Comparison of ENCODE assay signal across 8 cellular contexts in genomic region chr14:105490318-105490571, GRCh38. TPM values are rescaled to one million over a fixed set of nuclear protein-coding genes. Genes with fewer than 3 reads are reported as not detected.
A peak's percentile ranks its signal among the peaks of the same experiment; 100 is the strongest.
DNase-seq lines count a peak whose midpoint lies in the region; ATAC-seq, FAIRE-seq and TF ChIP-seq lines count a peak whose summit lies in the region.

No MANE protein-coding gene starts in this region.

- no peak for TF ChIP-seq RAD21 in H1 (IDR thresholded peaks at IDR 0.05 in 1 of 2, conservative IDR thresholded peaks at IDR 0.05 in 1 of 2; ENCODE audit: low read depth in 2 of 2, low read length in 2 of 2)

- H4K5ac ChIP-seq in H1 (ENCODE audit: insufficient read length, low read depth, low read length): no peak overlapping the region

- H3K23me2 ChIP-seq in H1 (ENCODE audit: low read depth, low read length): peaks cover 9% of the 10 kb centered on the region; the same call in 1 of the 2 replicates

- H3K4me3 ChIP-seq in H1 (ENCODE audit: extremely low read depth in 1 of 4, insufficient read depth in 2 of 4, low read depth in 3 of 4, low read length in 4 of 4) (peak overlapping the region; percentile 30 to 77 (median 56)), neuron (ENCODE audit: low read length) (peak overlapping the region; percentile 60)

- H4K91ac ChIP-seq in H1 (replicated peaks; ENCODE audit: insufficient read length, low read length): no peak overlapping the region

- no peak overlapping the region for H2BK20ac ChIP-seq in H1 (ENCODE audit: low read length)

- peaks cover 15% of the 10 kb centered on the region for H3K36me3 Mint-ChIP-seq in activated T-cell treated with anti-CD3 and anti-CD28 coated beads, Interleukin-2, amount 50 U/mL, for 24 hours (ENCODE audit: low read depth)

- no peak for TF ChIP-seq EP300 in H1 (IDR thresholded peaks at IDR 0.05; ENCODE audit: borderline replicate concordance in 1 of 2, low read depth in 2 of 2, low read length in 2 of 2)

- H2AK5ac ChIP-seq in H1 (ENCODE audit: low read depth, low read length): no peak overlapping the region

- H4K20me1 ChIP-seq in H1 (replicated peaks in 1 of 2; ENCODE audit: control insufficient read depth in 1 of 2, insufficient read depth in 2 of 2, low read length in 2 of 2): peaks cover 0 to 12% of the 10 kb centered on the region in 2 experiments

- H3K79me2 ChIP-seq in H1 (ENCODE audit: control insufficient read depth in 1 of 2, insufficient read depth in 2 of 2, low read length in 2 of 2): no peaks in the 10 kb centered on the region

- peak overlapping the region; percentile 37 to 100 for H3K4me2 ChIP-seq in H1 (ENCODE audit: insufficient read depth in 1 of 2, low read depth in 2 of 2, low read length in 2 of 2)

- no peaks in the 10 kb centered on the region for H3K9me3 Mint-ChIP-seq in activated T-cell treated with anti-CD3 and anti-CD28 coated beads, Interleukin-2, amount 50 U/mL, for 24 hours

- peak overlapping the region; percentile 88 for H3K27ac ChIP-seq in KOPT-K1 (ENCODE audit: low read depth, low read length, poor library complexity, severe bottlenecking)
- peak overlapping the region; percentile 60; the same call in 1 of the 2 replicates for H3K27ac ChIP-seq in H1 (ENCODE audit: low read depth, low read length)

- H3K4me1 ChIP-seq in H1 (replicated peaks in 1 of 4; ENCODE audit: control insufficient read depth in 3 of 4, insufficient read depth in 4 of 4, low read length in 3 of 4) (peaks cover 0 to 20% (median 5%) of the 10 kb centered on the region in 4 experiments; a peak in 5 of 7 replicates), neuron (ENCODE audit: insufficient read depth, low read length) (peaks cover 29% of the 10 kb centered on the region)

- peak overlapping the region; percentile 83 for H3K4me3 Mint-ChIP-seq in activated T-cell treated with anti-CD3 and anti-CD28 coated beads, Interleukin-2, amount 50 U/mL, for 24 hours

- POLR2A ChIA-PET in H1 (lab: Charles Lee; ENCODE audit: partially characterized antibody): interaction anchor here (0.8 to 2.8 kb wide), 3 partner anchors 9 to 17 kb away, joined by 4 to 9 read pairs (median 8); no protein-coding TSS in a partner anchor

- H2BK12ac ChIP-seq in H1 (ENCODE audit: low read depth, low read length): no peak overlapping the region

- TF ChIP-seq POLR2A in H1 (IDR thresholded peaks at IDR 0.05; ENCODE audit: control extremely low read depth in 1 of 2, low read depth in 2 of 2, low read length in 2 of 2): no peak

- no peaks in the 10 kb centered on the region for H3K9me3 ChIP-seq in KOPT-K1 (ENCODE audit: insufficient read depth, low read length, poor library complexity, severe bottlenecking)
- no peaks in the 10 kb centered on the region for H3K9me3 ChIP-seq in H1 (ENCODE audit: insufficient read depth in 2 of 2, low read depth in 1 of 2, low read length in 1 of 2)
- no peaks in the 10 kb centered on the region for H3K9me3 ChIP-seq in neuron (ENCODE audit: low read length)

- H3K36me3 ChIP-seq in KOPT-K1 (ENCODE audit: insufficient read depth, low read length) (peaks cover 22% of the 10 kb centered on the region; the same call in 1 of the 2 replicates), H1 (ENCODE audit: control insufficient read depth in 2 of 4, insufficient read depth in 4 of 4, low read length in 3 of 4) (no peaks in the 10 kb centered on the region; a peak in 2 of 8 replicates), neuron (ENCODE audit: insufficient read depth, low read length) (no peaks in the 10 kb centered on the region)

- no peak for DNase-seq in activated T-cell treated with anti-CD3 and anti-CD28 coated beads, Interleukin-2, amount 50 U/mL, for 24 hours
- no peak for DNase-seq in activated T-cell treated with anti-CD3 and anti-CD28 coated beads, Interleukin-2, amount 50 U/mL, for 1 hour
- DNase-seq in H1 (ENCODE audit: low read depth in 1 of 2, low spot score in 2 of 2) (no peak), GM03348 (ENCODE audit: low spot score) (no peak), NCI-H128 (lab: John Stamatoyannopoulos, UW; ENCODE audit: unreplicated experiment) (no peak)

- peak overlapping the region in 3 of 4 experiments; percentile 51 to 70 (median 53); a peak in 3 of 7 replicates for H3K9ac ChIP-seq in H1 (replicated peaks in 1 of 4; ENCODE audit: extremely low read depth in 1 of 4, low read depth in 3 of 4, low read length in 3 of 4)

- H3K27me3 Mint-ChIP-seq in activated T-cell treated with anti-CD3 and anti-CD28 coated beads, Interleukin-2, amount 50 U/mL, for 24 hours: no peaks in the 10 kb centered on the region

- H3K23ac ChIP-seq in H1 (ENCODE audit: insufficient read length): no peak overlapping the region

- no peak for TF ChIP-seq CTCF in H1 (IDR thresholded peaks at IDR 0.05; ENCODE audit: control extremely low read depth in 1 of 3, insufficient read depth in 1 of 3, low read depth in 1 of 3, low read length in 3 of 3)

- H3K18ac ChIP-seq in H1 (ENCODE audit: extremely low read depth, low read length): no peak overlapping the region; the same call in none of the 2 replicates

- no peak overlapping the region for H2BK15ac ChIP-seq in H1 (ENCODE audit: low read length)

- no peak overlapping the region for H2BK120ac ChIP-seq in H1 (replicated peaks; ENCODE audit: low read depth, low read length)

- ATAC-seq in GM18520 (IDR thresholded peaks at IDR 0.05; ENCODE audit: unreplicated experiment): no peak

- H3K27ac Mint-ChIP-seq in activated T-cell treated with anti-CD3 and anti-CD28 coated beads, Interleukin-2, amount 50 U/mL, for 24 hours: no peak overlapping the region

- no peak overlapping the region for H3K4ac ChIP-seq in H1 (replicated peaks; ENCODE audit: insufficient read length, low read depth, low read length)

- no peak overlapping the region for H2AFZ ChIP-seq in H1 (ENCODE audit: low read length)
- peak overlapping the region; percentile 86 for H2AFZ ChIP-seq in neuron (ENCODE audit: low read depth, low read length)

- H3K4me1 Mint-ChIP-seq in activated T-cell treated with anti-CD3 and anti-CD28 coated beads, Interleukin-2, amount 50 U/mL, for 24 hours (ENCODE audit: low read depth): peaks cover 37% of the 10 kb centered on the region

- peak overlapping the region; percentile 68 for H4K8ac ChIP-seq in H1 (ENCODE audit: extremely low read depth, insufficient read depth, low read length)

- no peak for FAIRE-seq in H1 (lab: Jason Lieb, UNC)

- H3K14ac ChIP-seq in H1 (ENCODE audit: insufficient read length): no peak overlapping the region

- H3K79me1 ChIP-seq in H1 (ENCODE audit: low read depth, low read length): no peaks in the 10 kb centered on the region

- peaks cover 28 to 38% (median 37%) of the 10 kb centered on the region in 4 experiments for H3K27me3 ChIP-seq in H1 (replicated peaks in 1 of 4; ENCODE audit: control insufficient read depth in 3 of 4, extremely low read depth in 1 of 4, insufficient read depth in 3 of 4, low read length in 3 of 4)
- no peaks in the 10 kb centered on the region for H3K27me3 ChIP-seq in neuron (ENCODE audit: insufficient read depth, low read length)

- no peak overlapping the region for H3K56ac ChIP-seq in H1 (replicated peaks; ENCODE audit: insufficient read length, low read depth, low read length)

- CTCF ChIA-PET in H1 (lab: Charles Lee; ENCODE audit: partially characterized antibody): interaction anchor here (0.8 to 2.6 kb wide), 18 partner anchors 9 to 709 kb away, joined by 3 to 33 read pairs (median 6); partner anchors contain the start of gene PACS2

- 6% methylated on average over 22 of the region's 31 CpGs; no CpG with 5 or more reads in 1 of the 2 experiments for WGBS in H1 (ENCODE audit: extremely low coverage in 1 of 2, insufficient coverage in 1 of 2, insufficient read length in 1 of 2, insufficient replicate concordance in 2 of 2, low coverage in 1 of 2, low lambda C conversion rate in 2 of 2, missing lambda C conversion rate in 1 of 2), 2 experiments

- no peak overlapping the region for H2BK5ac ChIP-seq in H1 (ENCODE audit: low read depth, low read length)

RNA-seq across cellular contexts. Expression of gene TEDC1, which starts 0.8 kb away (rescaled TPM):
- 5.6 and 6.4 TPM in 2 replicates for total RNA-seq in H1 (2021; fragmentation: NEBNext Ultra II Directional; extraction: Animal tissue kit (Norgen Biotek cat#: 25700))
- polyA plus RNA-seq in H1 (2011; rRNA removed): 14.8 and 22.8 TPM in 2 replicates
- polyA plus RNA-seq in H1 (2011; cell fraction: cytosol; rRNA removed): 21.7 TPM
- polyA plus RNA-seq in H1 (2011; cell fraction: nucleus; rRNA removed): 43.3 TPM
- 5.9 to 19.5 TPM (median 16.0 TPM) in 4 replicates for polyA plus RNA-seq in H1 (2012, experiment 1 of 2)
- polyA plus RNA-seq in H1 (2012, experiment 2 of 2): 10.3 TPM
- 5.8 TPM for polyA plus RNA-seq in H1 (2013, experiment 1 of 2)
- 6.2 TPM for polyA plus RNA-seq in H1 (2013, experiment 2 of 2)
- 4.2 and 8.8 TPM in 2 replicates for polyA minus RNA-seq in H1 (2011; rRNA and poly(A)+ RNA removed)
- polyA minus RNA-seq in H1 (2011; cell fraction: cytosol; rRNA and poly(A)+ RNA removed): 9.1 TPM
- 18.9 TPM for polyA minus RNA-seq in H1 (2011; cell fraction: nucleus; rRNA and poly(A)+ RNA removed)

RNA-seq across cellular contexts. Expression of gene CRIP1, which starts 3.6 kb away (rescaled TPM):
- 1.2 and 2.4 TPM in 2 replicates for total RNA-seq in H1 (2021; fragmentation: NEBNext Ultra II Directional; extraction: Animal tissue kit (Norgen Biotek cat#: 25700))
- polyA plus RNA-seq in H1 (2011; rRNA removed): 2.2 and 5.3 TPM in 2 replicates
- polyA plus RNA-seq in H1 (2011; cell fraction: cytosol; rRNA removed): 3.1 TPM
- 5.1 TPM for polyA plus RNA-seq in H1 (2011; cell fraction: nucleus; rRNA removed)
- polyA plus RNA-seq in H1 (2012, experiment 1 of 2): 4.4 to 8.5 TPM (median 6.3 TPM) in 4 replicates
- polyA plus RNA-seq in H1 (2012, experiment 2 of 2): 8.2 TPM
- polyA plus RNA-seq in H1 (2013, experiment 1 of 2): 7.6 TPM
- polyA plus RNA-seq in H1 (2013, experiment 2 of 2): 8.4 TPM
- polyA minus RNA-seq in H1 (2011; rRNA and poly(A)+ RNA removed): 0.63 TPM in 1 of 2 replicates, not detected in the other
- 6.4 TPM for polyA minus RNA-seq in H1 (2011; cell fraction: cytosol; rRNA and poly(A)+ RNA removed)
- polyA minus RNA-seq in H1 (2011; cell fraction: nucleus; rRNA and poly(A)+ RNA removed): 5.2 TPM

RNA-seq across cellular contexts. Expression of gene CRIP2, which starts 15.6 kb away (rescaled TPM):
- 4.0 and 4.2 TPM in 2 replicates for total RNA-seq in H1 (2021; fragmentation: NEBNext Ultra II Directional; extraction: Animal tissue kit (Norgen Biotek cat#: 25700))
- 13.5 and 28.4 TPM in 2 replicates for polyA plus RNA-seq in H1 (2011; rRNA removed)
- polyA plus RNA-seq in H1 (2011; cell fraction: cytosol; rRNA removed): 11.7 TPM
- 18.2 TPM for polyA plus RNA-seq in H1 (2011; cell fraction: nucleus; rRNA removed)
- polyA plus RNA-seq in H1 (2012, experiment 1 of 2): 6.1 to 9.1 TPM (median 7.6 TPM) in 4 replicates
- polyA plus RNA-seq in H1 (2012, experiment 2 of 2): 5.1 TPM
- polyA plus RNA-seq in H1 (2013, experiment 1 of 2): 6.7 TPM
- polyA plus RNA-seq in H1 (2013, experiment 2 of 2): 7.7 TPM
- polyA minus RNA-seq in H1 (2011; rRNA and poly(A)+ RNA removed): 0.76 and 0.83 TPM in 2 replicates
- polyA minus RNA-seq in H1 (2011; cell fraction: cytosol; rRNA and poly(A)+ RNA removed): 3.4 TPM
- polyA minus RNA-seq in H1 (2011; cell fraction: nucleus; rRNA and poly(A)+ RNA removed): 3.5 TPM

RNA-seq across cellular contexts. Expression of gene TMEM121, which starts 36.1 kb away (rescaled TPM):
- total RNA-seq in H1 (2021; fragmentation: NEBNext Ultra II Directional; extraction: Animal tissue kit (Norgen Biotek cat#: 25700)): not detected in 2 replicates
- 1.9 and 2.4 TPM in 2 replicates for polyA plus RNA-seq in H1 (2011; rRNA removed)
- 1.8 TPM for polyA plus RNA-seq in H1 (2011; cell fraction: cytosol; rRNA removed)
- polyA plus RNA-seq in H1 (2011; cell fraction: nucleus; rRNA removed): 1.7 TPM
- polyA plus RNA-seq in H1 (2012, experiment 1 of 2): 0.48 to 0.85 TPM (median 0.71 TPM) in 4 replicates
- polyA plus RNA-seq in H1 (2012, experiment 2 of 2): 0.55 TPM
- polyA plus RNA-seq in H1 (2013, experiment 1 of 2): 0.85 TPM
- 0.77 TPM for polyA plus RNA-seq in H1 (2013, experiment 2 of 2)
- 0.16 and 0.59 TPM in 2 replicates for polyA minus RNA-seq in H1 (2011; rRNA and poly(A)+ RNA removed)
- 1.8 TPM for polyA minus RNA-seq in H1 (2011; cell fraction: cytosol; rRNA and poly(A)+ RNA removed)
- 1.8 TPM for polyA minus RNA-seq in H1 (2011; cell fraction: nucleus; rRNA and poly(A)+ RNA removed)
